In the genomic region with DNA sequence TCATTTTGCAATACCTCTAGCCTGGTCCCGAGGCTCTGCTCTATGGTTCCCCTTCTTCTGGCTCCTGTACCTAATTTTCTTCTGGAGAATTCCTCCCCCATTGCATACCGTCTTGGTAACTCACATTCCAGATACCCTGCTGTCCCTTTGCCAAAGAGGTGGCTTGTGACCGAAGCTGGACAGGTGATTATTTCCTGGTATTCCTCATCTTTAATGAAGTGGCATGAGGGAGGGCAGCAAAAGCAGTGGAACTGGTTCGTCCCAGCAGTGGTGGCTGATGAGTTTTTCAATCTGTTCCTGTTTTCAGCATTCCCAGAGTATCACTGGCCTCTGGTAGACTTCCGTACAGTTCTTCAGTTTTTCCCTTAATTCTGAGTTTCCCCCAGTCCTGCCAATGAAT, we compare ENCODE assay signal across 20 cellular contexts.
"Had no signal": no experiment of that assay in that cellular context is flagged by ENCODE, and none has a peak within 500 bp of the region (broad histone marks: within the 10 kb centered on the region; RNA-seq: fewer than 3 reads in every experiment).

No MANE protein-coding gene starts in this region.

- H3K4me1 ChIP-seq: foreskin keratinocyte, psoas muscle, right lobe of liver, tibial artery, upper lobe of left lung, uterus had no signal

- H3K27me3 Mint-ChIP-seq: naive thymus-derived CD4-positive, alpha-beta T cell; stimulated activated naive CD8-positive, alpha-beta T cell treated with anti-CD3 and anti-CD28 coated beads, Interleukin-15, Interleukin-2, amounts not matched to agents 100 ng/mL and 50 ng/mL, for 24 hours had no signal

- H3K4me3 ChIP-seq: hepatocyte, psoas muscle, right lobe of liver, tibial artery, upper lobe of left lung, uterus had no signal

- H3K9me3 ChIP-seq: psoas muscle, right lobe of liver, tibial artery, upper lobe of left lung, uterus had no signal

- DNase-seq: effector CD4-positive, alpha-beta T cell; endodermal cell; erythroblast; foreskin keratinocyte; head of caudate nucleus; left colon; mesendoderm; naive thymus-derived CD4-positive, alpha-beta T cell; nephron progenitor cell; psoas muscle; retina; right lobe of liver; stimulated activated CD4-positive, alpha-beta T cell treated with anti-CD3 and anti-CD28 coated beads, Interleukin-4, amount 100 ng/mL, for 1 hour; stimulated activated CD8-positive, alpha-beta memory T cell treated with anti-CD3 and anti-CD28 coated beads, Interleukin-4, amount 100 ng/mL, for 48 hours; tibial artery; upper lobe of left lung; uterus had no signal

- H3K27me3 ChIP-seq: foreskin keratinocyte, hepatocyte, right lobe of liver, tibial artery, upper lobe of left lung, uterus had no signal

- ATAC-seq: foreskin keratinocyte; left colon; naive thymus-derived CD4-positive, alpha-beta T cell; psoas muscle; right lobe of liver; stimulated activated effector memory CD8-positive, alpha-beta T cell treated with anti-CD3 and anti-CD28 coated beads, Interleukin-12 subunit alpha, Interleukin-12 subunit beta, amount 100 ng/mL, for 72 hours had no signal

- H3K4me3 Mint-ChIP-seq: endodermal cell; naive thymus-derived CD4-positive, alpha-beta T cell; nephron progenitor cell; stimulated activated effector memory CD8-positive, alpha-beta T cell treated with anti-CD3 and anti-CD28 coated beads, Interleukin-12 subunit alpha, Interleukin-12 subunit beta, amount 100 ng/mL, for 72 hours; stimulated activated naive CD8-positive, alpha-beta T cell treated with anti-CD3 and anti-CD28 coated beads, Interleukin-15, Interleukin-2, amounts not matched to agents 100 ng/mL and 50 ng/mL, for 24 hours had no signal

- H3K27ac Mint-ChIP-seq: endodermal cell; naive thymus-derived CD4-positive, alpha-beta T cell; nephron progenitor cell; stimulated activated effector memory CD8-positive, alpha-beta T cell treated with anti-CD3 and anti-CD28 coated beads, Interleukin-12 subunit alpha, Interleukin-12 subunit beta, amount 100 ng/mL, for 72 hours; stimulated activated naive CD8-positive, alpha-beta T cell treated with anti-CD3 and anti-CD28 coated beads, Interleukin-15, Interleukin-2, amounts not matched to agents 100 ng/mL and 50 ng/mL, for 24 hours had no signal

- H3K36me3 ChIP-seq: right lobe of liver, tibial artery, upper lobe of left lung, uterus had no signal

- H3K36me3 Mint-ChIP-seq: naive thymus-derived CD4-positive, alpha-beta T cell; stimulated activated effector memory CD8-positive, alpha-beta T cell treated with anti-CD3 and anti-CD28 coated beads, Interleukin-12 subunit alpha, Interleukin-12 subunit beta, amount 100 ng/mL, for 72 hours had no signal

- H3K9me3 Mint-ChIP-seq: endodermal cell, nephron progenitor cell had no signal

- H3K4me1 Mint-ChIP-seq: naive thymus-derived CD4-positive, alpha-beta T cell; nephron progenitor cell; stimulated activated effector memory CD8-positive, alpha-beta T cell treated with anti-CD3 and anti-CD28 coated beads, Interleukin-12 subunit alpha, Interleukin-12 subunit beta, amount 100 ng/mL, for 72 hours had no signal

- H3K27ac ChIP-seq: foreskin keratinocyte, hepatocyte, psoas muscle, right lobe of liver, tibial artery, upper lobe of left lung, uterus had no signal
